ENCODE assay signal across 20 cellular contexts in the genomic region with DNA sequence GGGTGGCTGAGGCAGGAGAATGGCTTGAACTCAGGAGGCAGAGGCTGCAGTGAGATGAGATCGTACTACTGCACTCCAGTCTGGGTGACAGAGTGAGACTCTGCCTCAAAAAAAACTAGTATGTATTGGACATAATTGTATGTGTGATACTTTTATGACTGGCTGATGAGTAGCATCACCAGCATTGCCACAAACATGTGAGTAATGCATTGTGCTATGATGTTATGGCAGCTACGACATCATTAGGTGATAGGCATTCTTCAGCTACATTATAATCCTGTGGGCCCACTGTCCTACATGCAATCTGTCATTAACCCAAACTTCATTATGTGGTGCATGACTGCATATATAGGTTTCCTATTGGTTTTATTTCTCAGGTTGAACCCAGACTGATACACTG.
"Had no signal": no experiment of that assay in that cellular context is flagged by ENCODE, and none has a peak within 500 bp of the region (broad histone marks: within the 10 kb centered on the region; RNA-seq: fewer than 3 reads in every experiment).

No MANE protein-coding gene starts in this region.

- H3K4me2 ChIP-seq: PC-9 had no signal

- H3K4me3 ChIP-seq: breast epithelium, PC-9 had no signal

- DNase-seq: activated CD4-positive, alpha-beta T cell treated with anti-CD3 and anti-CD28 coated beads for 4 hours; activated CD8-positive, alpha-beta memory T cell treated with anti-CD3 and anti-CD28 coated beads, Interleukin-2, amount 50 U/mL, for 4 hours; activated CD8-positive, alpha-beta T cell treated with anti-CD3 and anti-CD28 coated beads for 36 hours; activated gamma-delta T cell treated with Interleukin-2 at 50 U/mL for 16 hours; activated naive CD4-positive, alpha-beta T cell treated with anti-CD3 and anti-CD28 coated beads, Interleukin-2, amount 10 ng/mL, durations not matched to agents 7 days and 5 days; activated naive CD8-positive, alpha-beta T cell treated with anti-CD3 and anti-CD28 coated beads for 36 hours; activated T-cell treated with anti-CD3 and anti-CD28 coated beads, Interleukin-2, amount 50 U/mL, for 72 hours; caudate nucleus; NCI-H1092; NCI-H1417; NCI-H1694 treated with DMSO at 0.1 percent for 48 hours; NCI-H2029 treated with DMSO at 0.1 percent for 48 hours; NCI-H345; NCI-H510A treated with DMSO at 0.1 percent for 48 hours; NCI-H69; NK-92 treated with Interleukin-12 subunit alpha and Interleukin-12 subunit beta, amount 100 ng/mL, for 24 hours; PC-9; SHP77 treated with DMSO at 0.1 percent for 48 hours had no signal

- H3K27ac ChIP-seq: breast epithelium, PC-9 had no signal

- H2AFZ ChIP-seq: PC-9 had no signal

- H3K4me1 ChIP-seq: breast epithelium had no signal

- ATAC-seq: activated CD4-positive, CD25-positive, alpha-beta regulatory T cell treated with anti-CD3 and anti-CD28 coated beads, Interleukin-2, amount 50 U/mL, for 24 hours; activated CD8-positive, alpha-beta T cell treated with anti-CD3 and anti-CD28 coated beads for 36 hours; activated T-cell treated with anti-CD3 and anti-CD28 coated beads, Interleukin-2, amount 50 U/mL, for 72 hours had no signal

- H3K36me3 ChIP-seq: breast epithelium had no signal

- H3K27me3 ChIP-seq: breast epithelium had no signal
